In genomic region chr21:38798481-38798882, GRCh38 we compare ENCODE assay signal across 2 cellular contexts.
TF ChIP-seq lines count a peak whose summit lies in the region.

No MANE protein-coding gene starts in this region.

TF ChIP-seq in Ishikawa, 13 proteins besides CTCF, POLR2A, EP300 and RAD21:
- TF ChIP-seq REST (IDR thresholded peaks at IDR 0.05; ENCODE audit: low read depth) (no peak), CEBPB (IDR thresholded peaks at IDR 0.05) (no peak), FOXM1 (IDR thresholded peaks at IDR 0.05; ENCODE audit: borderline replicate concordance, low read depth) (no peak), NFIC (IDR thresholded peaks at IDR 0.05) (peak; percentile 84), MAX (IDR thresholded peaks at IDR 0.05) (no peak), YY1 (IDR thresholded peaks at IDR 0.05; ENCODE audit: low read depth) (0 out of 2 replicates have a peak, but pooled peaks have one; percentile 67), ZBTB7A (IDR thresholded peaks at IDR 0.05; ENCODE audit: low read depth) (peak; percentile 35; the same call in 1 of the 2 replicates), TEAD4 (IDR thresholded peaks at IDR 0.05) (0 out of 2 replicates have a peak, but pooled peaks have one; percentile 16), TAF1 (IDR thresholded peaks at IDR 0.05; ENCODE audit: low read depth) (no peak), TCF12 (IDR thresholded peaks at IDR 0.05; ENCODE audit: low read depth) (no peak)
- TF ChIP-seq, protein P1, sequence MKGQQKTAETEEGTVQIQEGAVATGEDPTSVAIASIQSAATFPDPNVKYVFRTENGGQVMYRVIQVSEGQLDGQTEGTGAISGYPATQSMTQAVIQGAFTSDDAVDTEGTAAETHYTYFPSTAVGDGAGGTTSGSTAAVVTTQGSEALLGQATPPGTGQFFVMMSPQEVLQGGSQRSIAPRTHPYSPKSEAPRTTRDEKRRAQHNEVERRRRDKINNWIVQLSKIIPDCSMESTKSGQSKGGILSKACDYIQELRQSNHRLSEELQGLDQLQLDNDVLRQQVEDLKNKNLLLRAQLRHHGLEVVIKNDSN (IDR thresholded peaks at IDR 0.05): no peak

TF ChIP-seq in GM12878, 131 proteins besides CTCF, POLR2A, EP300 and RAD21 (continued from another document):
- TF ChIP-seq, protein P2, sequence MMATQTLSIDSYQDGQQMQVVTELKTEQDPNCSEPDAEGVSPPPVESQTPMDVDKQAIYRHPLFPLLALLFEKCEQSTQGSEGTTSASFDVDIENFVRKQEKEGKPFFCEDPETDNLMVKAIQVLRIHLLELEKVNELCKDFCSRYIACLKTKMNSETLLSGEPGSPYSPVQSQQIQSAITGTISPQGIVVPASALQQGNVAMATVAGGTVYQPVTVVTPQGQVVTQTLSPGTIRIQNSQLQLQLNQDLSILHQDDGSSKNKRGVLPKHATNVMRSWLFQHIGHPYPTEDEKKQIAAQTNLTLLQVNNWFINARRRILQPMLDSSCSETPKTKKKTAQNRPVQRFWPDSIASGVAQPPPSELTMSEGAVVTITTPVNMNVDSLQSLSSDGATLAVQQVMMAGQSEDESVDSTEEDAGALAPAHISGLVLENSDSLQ (IDR thresholded peaks at IDR 0.05): no peak
- TF ChIP-seq NR2C1 (IDR thresholded peaks at IDR 0.05) (no peak), NKRF (conservative IDR thresholded peaks at IDR 0.05) (no peak), NFIC (IDR thresholded peaks at IDR 0.05; ENCODE audit: low read depth, low read length) (no peak), KDM1A (IDR thresholded peaks at IDR 0.05; ENCODE audit: borderline replicate concordance) (no peak), BHLHE40 (IDR thresholded peaks at IDR 0.05; ENCODE audit: borderline replicate concordance in 1 of 2, low read depth in 2 of 2, low read length in 1 of 2) (peak in 1 of 2 experiments; percentile 8; a peak in 1 of 4 replicates), SMAD1 (IDR thresholded peaks at IDR 0.05; ENCODE audit: low read depth, partially characterized antibody) (no peak), BACH1 (IDR thresholded peaks at IDR 0.05; ENCODE audit: borderline replicate concordance) (no peak)
- TF ChIP-seq, protein P3, sequence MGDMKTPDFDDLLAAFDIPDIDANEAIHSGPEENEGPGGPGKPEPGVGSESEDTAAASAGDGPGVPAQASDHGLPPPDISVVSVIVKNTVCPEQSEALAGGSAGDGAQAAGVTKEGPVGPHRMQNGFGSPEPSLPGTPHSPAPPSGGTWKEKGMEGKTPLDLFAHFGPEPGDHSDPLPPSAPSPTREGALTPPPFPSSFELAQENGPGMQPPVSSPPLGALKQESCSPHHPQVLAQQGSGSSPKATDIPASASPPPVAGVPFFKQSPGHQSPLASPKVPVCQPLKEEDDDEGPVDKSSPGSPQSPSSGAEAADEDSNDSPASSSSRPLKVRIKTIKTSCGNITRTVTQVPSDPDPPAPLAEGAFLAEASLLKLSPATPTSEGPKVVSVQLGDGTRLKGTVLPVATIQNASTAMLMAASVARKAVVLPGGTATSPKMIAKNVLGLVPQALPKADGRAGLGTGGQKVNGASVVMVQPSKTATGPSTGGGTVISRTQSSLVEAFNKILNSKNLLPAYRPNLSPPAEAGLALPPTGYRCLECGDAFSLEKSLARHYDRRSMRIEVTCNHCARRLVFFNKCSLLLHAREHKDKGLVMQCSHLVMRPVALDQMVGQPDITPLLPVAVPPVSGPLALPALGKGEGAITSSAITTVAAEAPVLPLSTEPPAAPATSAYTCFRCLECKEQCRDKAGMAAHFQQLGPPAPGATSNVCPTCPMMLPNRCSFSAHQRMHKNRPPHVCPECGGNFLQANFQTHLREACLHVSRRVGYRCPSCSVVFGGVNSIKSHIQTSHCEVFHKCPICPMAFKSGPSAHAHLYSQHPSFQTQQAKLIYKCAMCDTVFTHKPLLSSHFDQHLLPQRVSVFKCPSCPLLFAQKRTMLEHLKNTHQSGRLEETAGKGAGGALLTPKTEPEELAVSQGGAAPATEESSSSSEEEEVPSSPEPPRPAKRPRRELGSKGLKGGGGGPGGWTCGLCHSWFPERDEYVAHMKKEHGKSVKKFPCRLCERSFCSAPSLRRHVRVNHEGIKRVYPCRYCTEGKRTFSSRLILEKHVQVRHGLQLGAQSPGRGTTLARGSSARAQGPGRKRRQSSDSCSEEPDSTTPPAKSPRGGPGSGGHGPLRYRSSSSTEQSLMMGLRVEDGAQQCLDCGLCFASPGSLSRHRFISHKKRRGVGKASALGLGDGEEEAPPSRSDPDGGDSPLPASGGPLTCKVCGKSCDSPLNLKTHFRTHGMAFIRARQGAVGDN (IDR thresholded peaks at IDR 0.05): no peak
